In the genomic region with DNA sequence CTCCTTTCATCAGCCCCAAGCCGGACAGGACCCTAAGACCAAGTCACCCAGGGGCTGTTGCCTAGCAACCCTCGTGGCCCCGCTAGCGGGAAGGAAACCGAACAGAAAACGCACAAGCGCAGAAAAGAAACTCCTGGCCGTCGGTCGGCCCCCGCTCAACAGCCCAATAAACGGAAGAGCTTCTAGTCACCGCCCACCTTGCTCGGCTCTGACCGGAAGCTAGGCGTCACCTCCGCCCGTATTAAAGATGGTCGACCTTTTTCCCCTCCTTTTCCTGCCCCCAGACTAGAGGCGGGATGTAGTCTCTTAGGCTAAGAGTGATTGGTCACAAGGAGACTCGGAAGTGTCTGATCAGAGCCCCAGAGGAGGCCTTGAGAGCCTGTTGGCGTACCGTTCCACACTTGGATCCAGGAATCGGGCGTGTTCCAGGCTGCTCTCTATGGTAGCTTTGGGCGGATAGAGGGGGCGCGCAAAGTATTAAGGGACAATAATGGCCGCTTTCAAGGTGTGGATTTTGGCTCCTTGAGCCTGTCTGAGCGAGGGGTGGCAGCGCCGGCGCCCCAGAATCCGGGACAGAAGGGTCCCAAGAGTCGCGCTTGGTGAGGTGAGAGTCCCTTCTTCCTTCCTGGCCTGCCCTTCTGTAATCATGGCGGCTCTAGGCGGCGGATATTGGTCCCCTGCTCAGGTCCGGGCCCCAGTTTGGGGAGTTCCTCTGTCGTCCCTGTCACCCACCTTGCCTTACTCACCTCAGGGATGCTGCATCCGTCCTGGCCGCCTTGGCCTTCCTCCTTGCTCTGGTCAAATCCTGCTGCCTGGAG, we compare ENCODE assay signal across 8 cellular contexts. TPM values are rescaled to one million over a fixed set of nuclear protein-coding genes. Genes with fewer than 3 reads are reported as not detected.
A peak's percentile ranks its signal among the peaks of the same experiment; 100 is the strongest.
DNase-seq lines count a peak whose midpoint lies in the region; ATAC-seq and TF ChIP-seq lines count a peak whose summit lies in the region.

A gene (plus strand): TSS at position 400 of the 818 bp plus-strand sequence. CDS start 2,311 bp downstream, outside the sequence.
A gene (minus strand): TSS at position 173 of the 818 bp plus-strand sequence. CDS start 2,871 bp downstream, outside the sequence.

- no peak for TF ChIP-seq CTCF in AG10803 (conservative IDR thresholded peaks at IDR 0.05; ENCODE audit: low read length)

- ATAC-seq in GM19043 (IDR thresholded peaks at IDR 0.05; ENCODE audit: low read depth, unreplicated experiment) (peak; percentile 98), HG03378 (IDR thresholded peaks at IDR 0.05; ENCODE audit: unreplicated experiment) (peak; percentile 98)

- DNase-seq in AG10803 (ENCODE audit: low read depth): peak; percentile 99
- DNase-seq in NCI-H460 (ENCODE audit: extremely low read depth, low read depth): peak; percentile 96
- peak; percentile 82 for DNase-seq in activated CD4-positive, CD25-positive, alpha-beta regulatory T cell treated with anti-CD3 and anti-CD28 coated beads, Interleukin-2, amount 50 U/mL, for 72 hours
- DNase-seq in cerebellar nuclear complex (lab: John Stamatoyannopoulos, UW): peak; percentile 97 to 100
- peak; percentile 99 for DNase-seq in islet precursor cell
- peak; percentile 81 to 88 (median 85) for DNase-seq in stimulated activated CD4-positive, alpha-beta T cell treated with anti-CD3 and anti-CD28 coated beads, Interleukin-12 subunit alpha, Interleukin-12 subunit beta, amount 100 ng/mL, for 48 hours (ENCODE audit: low read depth in 2 of 3, low spot score in 1 of 3)

- H3K4me3 ChIP-seq in AG10803 (ENCODE audit: low read length): peak within 1 kb of the TSS; percentile 100

RNA-seq across cellular contexts. Expression of the first gene that starts in this region (rescaled TPM):
- total RNA-seq in NCI-H460 (2014; rRNA removed; shearing (Covaris generic)): 24.6 and 33.6 TPM in 2 replicates
- 61.8 and 74.4 TPM in 2 replicates for polyA plus RNA-seq in NCI-H460 (2014; cell fraction: nucleus; rRNA removed)

RNA-seq across cellular contexts. Expression of the second gene that starts in this region (rescaled TPM):
- 15.1 and 16.5 TPM in 2 replicates for total RNA-seq in NCI-H460 (2014; rRNA removed; shearing (Covaris generic))
- polyA plus RNA-seq in NCI-H460 (2014; cell fraction: nucleus; rRNA removed): 9.0 and 11.2 TPM in 2 replicates

Comparison
In these comparisons a context has a peak if more than half of its experiments do, and no peak if none do; other contexts are left out.
1. Peak in every context shown above with its lines: DNase-seq, ATAC-seq and H3K4me3 ChIP-seq.